Comparison of ENCODE assay signal across 8 cellular contexts in genomic region chr19:37594064-37594981, GRCh38.
DNase-seq lines count a peak whose midpoint lies in the region; FAIRE-seq and TF ChIP-seq lines count a peak whose summit lies in the region.

Gene ZNF540, plus strand, starts transcription at chr19:37594876. Its CDS starts 3,572 bp downstream, at chr19:37598448.
Gene ZNF571, minus strand, starts transcription at chr19:37594792. Its CDS starts 8,116 bp downstream, at chr19:37586676.

- H3K4me2 ChIP-seq in OCI-LY3 (ENCODE audit: low read length), result peak within 1 kb of the TSS; percentile 89

- H3K79me2 ChIP-seq in OCI-LY3 (ENCODE audit: low read length), result no peaks in the 10 kb centered on the region

- H3K4me3 ChIP-seq in OCI-LY3 (ENCODE audit: low read length), result peak within 1 kb of the TSS; percentile 82

- no peaks in the 10 kb centered on the region for H3K27me3 ChIP-seq in OCI-LY3 (ENCODE audit: low read depth, low read length)

- peak within 1 kb of the TSS; percentile 71 for H3K9ac ChIP-seq in OCI-LY3 (ENCODE audit: low read length)

- H3K27ac ChIP-seq in OCI-LY3 (ENCODE audit: low read length), result peak within 1 kb of the TSS; percentile 52

- no peaks in the 10 kb centered on the region for H4K20me1 ChIP-seq in OCI-LY3 (ENCODE audit: insufficient read depth, low read length)

- H3K4me1 ChIP-seq in OCI-LY3 (ENCODE audit: low read length), result peaks cover 10% of the 10 kb centered on the region

- peaks cover 7% of the 10 kb centered on the region for H3K36me3 ChIP-seq in OCI-LY3 (replicated peaks; ENCODE audit: low read depth, low read length)

- no peak for TF ChIP-seq CTCF in GM20000 (IDR thresholded peaks at IDR 0.05; ENCODE audit: extremely low read depth, missing control alignments)
- TF ChIP-seq CTCF in OCI-LY3 (IDR thresholded peaks at IDR 0.05; ENCODE audit: low read depth, low read length), result no peak

- FAIRE-seq in HTR-8/SVneo (lab: Jason Lieb, UNC), result peak; percentile 92

- peak within 1 kb of the TSS; percentile 99 for H2AFZ ChIP-seq in OCI-LY3 (ENCODE audit: low read depth, low read length)

- peak; percentile 58 for DNase-seq in CMK (ENCODE audit: low read depth)
- DNase-seq in GM20000 (ENCODE audit: low spot score), result peak; percentile 86
- peak; percentile 90 for DNase-seq in HTR-8/SVneo (ENCODE audit: insufficient read length, low spot score)
- DNase-seq in activated T-cell treated with anti-CD3 and anti-CD28 coated beads for 4 hours, result peak; percentile 88
- peak; percentile 74 for DNase-seq in epidermal melanocyte (ENCODE audit: insufficient read length, low spot score)
- peak; percentile 95 for DNase-seq in midbrain (lab: John Stamatoyannopoulos, UW)
- DNase-seq in stimulated activated CD8-positive, alpha-beta memory T cell treated with anti-CD3 and anti-CD28 coated beads, Interleukin-15, amount 100 ng/mL, for 48 hours (ENCODE audit: low read depth in 2 of 2), result peak; percentile 87 to 90

- no peaks in the 10 kb centered on the region; the same call in 1 of the 2 replicates for H3K9me3 ChIP-seq in OCI-LY3 (ENCODE audit: insufficient read depth, low read length)

Comparison
In these comparisons a context has a peak if more than half of its experiments do, and no peak if none do; other contexts are left out.
1. Peak in every context shown above with its lines: DNase-seq, H3K4me3 ChIP-seq and H3K27ac ChIP-seq.